Comparison of ENCODE assay signal across 1 cellular context in the genomic region with DNA sequence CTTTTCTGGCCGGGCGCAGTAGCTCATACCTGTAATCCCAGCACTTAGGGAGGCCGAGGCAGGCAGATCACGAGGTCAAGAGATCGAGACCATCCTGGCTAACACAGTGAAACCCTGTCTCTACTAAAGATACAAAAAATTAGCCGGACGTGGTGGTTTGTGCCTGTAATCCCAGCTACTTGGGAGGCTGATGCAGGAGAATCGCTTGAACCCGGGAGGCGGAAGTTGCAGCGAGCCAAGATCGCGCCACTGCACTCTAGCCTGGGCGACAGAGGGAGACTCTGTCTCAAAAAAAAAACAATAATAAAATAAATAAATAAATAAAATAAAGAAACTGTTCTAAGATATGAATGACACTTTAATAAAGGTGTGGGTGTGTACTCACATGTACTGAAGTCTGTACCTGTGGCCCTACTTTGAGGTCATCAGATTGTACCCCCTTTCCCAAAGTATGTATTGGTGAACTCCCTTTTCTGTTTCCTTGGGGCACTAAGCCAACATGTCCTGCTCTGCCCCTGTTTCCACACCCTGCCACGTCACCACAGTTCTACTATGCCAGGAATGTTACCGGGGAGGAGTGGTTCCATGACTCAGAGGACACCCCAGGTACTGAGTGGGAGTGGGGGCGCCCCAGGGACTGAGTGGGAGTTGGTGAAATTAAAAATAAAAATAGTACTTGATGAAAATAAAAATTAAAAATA.
TF ChIP-seq lines count a peak whose summit lies in the region.

No MANE protein-coding gene starts in this region.

TF ChIP-seq in endothelial cell of umbilical vein, 7 proteins besides CTCF, POLR2A, EP300 and RAD21:
- peak; percentile 39 for TF ChIP-seq FOS (IDR thresholded peaks at IDR 0.05; ENCODE audit: borderline replicate concordance, insufficient read depth, low read length)
- peak; percentile 12 for TF ChIP-seq JUN (IDR thresholded peaks at IDR 0.05; ENCODE audit: borderline replicate concordance, insufficient read depth, insufficient read length, low read depth)
